9 cellular contexts compared by ENCODE assay signal in the genomic region with DNA sequence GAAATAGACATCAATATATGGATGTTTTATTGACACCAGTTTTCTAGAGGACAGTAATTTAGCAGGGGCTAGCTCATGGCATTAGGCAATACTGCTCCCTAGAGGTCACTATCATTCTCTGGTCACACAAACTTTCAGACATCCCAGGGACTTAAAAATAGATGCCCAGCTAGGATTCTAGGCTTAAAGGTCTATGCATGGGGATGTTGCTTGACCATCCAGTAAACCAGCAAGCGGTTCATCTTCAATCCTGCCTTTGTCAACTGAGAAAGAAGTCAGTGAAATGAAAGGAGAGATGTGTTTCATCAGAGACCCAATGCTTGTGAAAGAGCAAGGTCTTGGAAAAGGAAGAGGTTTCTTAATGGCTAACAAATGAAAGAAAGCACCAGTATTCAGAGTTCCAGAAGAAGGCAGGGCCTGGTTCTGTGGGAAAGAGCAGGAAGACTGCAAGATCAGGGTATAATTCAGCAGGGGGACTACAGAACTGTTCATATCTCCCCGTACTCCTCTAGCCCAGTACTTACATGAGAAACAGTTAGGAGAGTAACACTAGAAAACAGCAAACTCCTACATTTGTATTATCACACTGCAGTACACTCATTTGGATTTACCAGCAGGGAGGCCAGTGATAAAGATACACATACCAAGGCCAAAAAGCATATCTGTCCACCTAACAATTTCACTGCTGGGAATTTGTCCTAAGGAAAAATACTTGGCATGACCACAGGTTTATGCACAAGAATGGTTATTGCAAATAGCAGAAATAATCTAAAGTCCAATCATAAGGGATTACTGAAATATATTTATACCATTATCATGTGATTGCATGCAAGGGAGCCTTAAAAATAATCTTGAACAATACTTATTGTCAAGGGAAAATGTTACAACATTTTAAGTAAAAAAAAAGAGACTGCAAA.
A peak's percentile ranks its signal among the peaks of the same experiment; 100 is the strongest.
DNase-seq lines count a peak whose midpoint lies in the region; ATAC-seq and TF ChIP-seq lines count a peak whose summit lies in the region.
"Had no signal": no experiment of that assay in that cellular context is flagged by ENCODE, and none has a peak within 500 bp of the region (broad histone marks: within the 10 kb centered on the region; RNA-seq: fewer than 3 reads in every experiment).

No MANE protein-coding gene starts in this region.

- no peaks in the 10 kb centered on the region for H3K36me3 Mint-ChIP-seq in MCF 10A (ENCODE audit: insufficient read depth, unreplicated experiment)
- H3K36me3 Mint-ChIP-seq: stimulated activated naive B cell treated with anti-CD40 and anti-IgM and Interleukin-4, amounts not matched to agents 10 μg/mL and 1 μg/mL and 100 μg/mL, for 72 hours had no signal

- no TSS peak for BruUV-seq in MCF 10A (replicated peaks; lab: Mats Ljungman, UMichigan)

- no peak overlapping the region for H3K4me3 Mint-ChIP-seq in MCF 10A (ENCODE audit: unreplicated experiment)
- H3K4me3 Mint-ChIP-seq: stimulated activated naive B cell treated with anti-CD40 and anti-IgM and Interleukin-4, amounts not matched to agents 10 μg/mL and 1 μg/mL and 100 μg/mL, for 72 hours had no signal

- no peaks in the 10 kb centered on the region for H3K4me1 ChIP-seq in left lung
- no peaks in the 10 kb centered on the region for H3K4me1 ChIP-seq in ascending aorta

- H3K36me3 ChIP-seq in left lung (no peaks in the 10 kb centered on the region), ascending aorta (no peaks in the 10 kb centered on the region)

- H3K9me3 ChIP-seq in left lung (no peaks in the 10 kb centered on the region), ascending aorta (no peaks in the 10 kb centered on the region)

- no peaks in the 10 kb centered on the region for H3K4me1 Mint-ChIP-seq in MCF 10A (ENCODE audit: insufficient read depth, unreplicated experiment)
- H3K4me1 Mint-ChIP-seq: stimulated activated naive B cell treated with anti-CD40 and anti-IgM and Interleukin-4, amounts not matched to agents 10 μg/mL and 1 μg/mL and 100 μg/mL, for 72 hours had no signal

- H3K27me3 ChIP-seq in left lung (no peaks in the 10 kb centered on the region), ascending aorta (no peaks in the 10 kb centered on the region)

- TF ChIP-seq CTCF in MCF 10A (IDR thresholded peaks at IDR 0.05; ENCODE audit: unreplicated experiment) (peak; percentile 72), left lung (IDR thresholded peaks at IDR 0.05) (peak; percentile 28 to 38), ascending aorta (IDR thresholded peaks at IDR 0.05) (peak in 1 of 3 experiments; percentile 29)

- H3K9me3 Mint-ChIP-seq in MCF 10A (ENCODE audit: unreplicated experiment): no peaks in the 10 kb centered on the region
- H3K9me3 Mint-ChIP-seq: stimulated activated naive B cell treated with anti-CD40 and anti-IgM and Interleukin-4, amounts not matched to agents 10 μg/mL and 1 μg/mL and 100 μg/mL, for 72 hours had no signal

- H3K27me3 Mint-ChIP-seq in MCF 10A (ENCODE audit: insufficient read depth, unreplicated experiment): no peaks in the 10 kb centered on the region
- H3K27me3 Mint-ChIP-seq: stimulated activated naive B cell treated with anti-CD40 and anti-IgM and Interleukin-4, amounts not matched to agents 10 μg/mL and 1 μg/mL and 100 μg/mL, for 72 hours had no signal

- POLR2A ChIA-PET in MCF 10A (lab: Yijun Ruan, JAX): interaction anchor here (1.1 kb wide), 1 partner anchor 994 kb away, joined by 7 read pairs; no protein-coding TSS in a partner anchor

- H3K4me3 ChIP-seq in left lung (no peak overlapping the region), ascending aorta (no peak overlapping the region)

- DNase-seq in COLO829 (ENCODE audit: low spot score): peak; percentile 20
- peak; percentile 49 for DNase-seq in NCI-H146 treated with DMSO at 0.1 percent for 48 hours (lab: John Stamatoyannopoulos, UW; ENCODE audit: unreplicated experiment)
- DNase-seq in MCF 10A (ENCODE audit: unreplicated experiment): peak; percentile 64
- DNase-seq in left lung: no peak
- no peak for DNase-seq in ascending aorta (ENCODE audit: low spot score in 2 of 2)
- DNase-seq in NCI-H345 treated with DMSO at 0.1 percent for 48 hours (lab: John Stamatoyannopoulos, UW; ENCODE audit: unreplicated experiment): no peak
- no peak for DNase-seq in epidermal melanocyte (ENCODE audit: insufficient read length, low spot score)
- DNase-seq: stimulated activated naive B cell treated with anti-CD40 and anti-IgM and Interleukin-4, amounts not matched to agents 10 μg/mL and 1 μg/mL and 100 μg/mL, for 72 hours had no signal

- no peak overlapping the region for H3K27ac Mint-ChIP-seq in MCF 10A (ENCODE audit: low read depth, unreplicated experiment)
- H3K27ac Mint-ChIP-seq: stimulated activated naive B cell treated with anti-CD40 and anti-IgM and Interleukin-4, amounts not matched to agents 10 μg/mL and 1 μg/mL and 100 μg/mL, for 72 hours had no signal

- H3K27ac ChIP-seq in left lung (no peak overlapping the region), ascending aorta (no peak overlapping the region)

- CTCF ChIA-PET in MCF 10A (lab: Yijun Ruan, JAX): interaction anchor here (0.6 to 2.8 kb wide), 13 partner anchors 17 to 994 kb away, joined by 3 to 11 read pairs (median 4); a partner anchor contains a TSS

- intact Hi-C loops in MCF 10A (cut with micrococcal nuclease): loop anchor here (1.0 to 2.0 kb wide), 3 partner anchors 521 to 994 kb away; no protein-coding TSS in a partner anchor
- intact Hi-C loops in left lung (cut with DNase I): no loop called here
- intact Hi-C loops in ascending aorta (cut with DNase I): no loop called here

- peak; percentile 68 for ATAC-seq in GM21786 (IDR thresholded peaks at IDR 0.05; ENCODE audit: unreplicated experiment)
- ATAC-seq in left lung: peak; percentile 78

Comparison
In these comparisons a context has a peak if more than half of its experiments do, and no peak if none do; other contexts are left out.
1. DNase-seq: peak in COLO829 (single experiment), NCI-H146 treated with DMSO at 0.1 percent for 48 hours (single experiment) and MCF 10A (single experiment); none in left lung (0 of 2), ascending aorta (0 of 2), NCI-H345 treated with DMSO at 0.1 percent for 48 hours (single experiment) and epidermal melanocyte (single experiment).